1 cellular context compared by ENCODE assay signal in the genomic region with DNA sequence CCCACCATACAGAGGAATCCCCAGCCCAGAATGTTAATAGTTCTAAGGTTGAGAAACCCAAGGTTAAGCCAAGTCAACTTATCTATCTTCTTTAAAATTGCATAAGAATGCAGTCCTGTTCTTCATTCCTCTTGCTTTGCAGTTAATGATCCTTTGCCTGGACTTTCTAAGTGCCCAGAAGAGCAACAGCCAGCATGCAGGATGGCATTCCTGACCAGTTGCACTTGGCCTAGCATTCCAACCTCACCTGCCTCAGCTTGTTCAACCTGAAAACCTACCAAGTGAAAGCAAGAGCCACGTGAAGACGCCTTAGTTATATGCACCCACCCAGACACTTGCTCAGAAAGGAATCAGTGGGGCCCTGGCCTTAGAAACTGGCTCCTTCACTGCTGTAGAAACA.
TF ChIP-seq lines count a peak whose summit lies in the region.

No MANE protein-coding gene starts in this region.

TF ChIP-seq in H1, 55 proteins besides CTCF, POLR2A, EP300 and RAD21:
- no peak for TF ChIP-seq SIN3A (conservative IDR thresholded peaks at IDR 0.05 in 1 of 2, IDR thresholded peaks at IDR 0.05 in 1 of 2; ENCODE audit: low read depth in 1 of 2, low read length in 2 of 2)
- TF ChIP-seq, protein P1, sequence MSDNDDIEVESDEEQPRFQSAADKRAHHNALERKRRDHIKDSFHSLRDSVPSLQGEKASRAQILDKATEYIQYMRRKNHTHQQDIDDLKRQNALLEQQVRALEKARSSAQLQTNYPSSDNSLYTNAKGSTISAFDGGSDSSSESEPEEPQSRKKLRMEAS (IDR thresholded peaks at IDR 0.05): no peak
- 0 out of 2 replicates have a peak, but pooled peaks have one; percentile 15 for TF ChIP-seq TEAD4 (IDR thresholded peaks at IDR 0.05; ENCODE audit: low read depth, low read length)
- no peak for TF ChIP-seq CREB1 (IDR thresholded peaks at IDR 0.05)
TF ChIP-seq in H1: peak in this region for 1.
